In genomic region chr1:151574575-151575529, GRCh38 we compare ENCODE assay signal across 10 cellular contexts. TPM values are rescaled to one million over a fixed set of nuclear protein-coding genes. Genes with fewer than 3 reads are reported as not detected.
DNase-seq lines count a peak whose midpoint lies in the region; ATAC-seq and TF ChIP-seq lines count a peak whose summit lies in the region.
"Had no signal": no experiment of that assay in that cellular context is flagged by ENCODE, and none has a peak within 500 bp of the region (broad histone marks: within the 10 kb centered on the region; RNA-seq: fewer than 3 reads in every experiment).

No MANE protein-coding gene starts in this region.

- H3K9me3 ChIP-seq in AG04450 (ENCODE audit: control insufficient read depth, insufficient read depth, low read length): no peaks in the 10 kb centered on the region

- no peaks in the 10 kb centered on the region for H3K27me3 ChIP-seq in AG04450 (ENCODE audit: control insufficient read depth, insufficient read depth, low read length)

- H3K36me3 Mint-ChIP-seq in activated T-cell treated with anti-CD3 and anti-CD28 coated beads, Interleukin-2, amount 50 U/mL, for 72 hours (ENCODE audit: insufficient read depth in 2 of 2): no peaks in the 10 kb centered on the region
- H3K36me3 Mint-ChIP-seq in T-cell: peaks cover 7% of the 10 kb centered on the region

- CTCF ChIA-PET in AG04450 (lab: Charles Lee) (interaction anchor here (1.9 kb wide), 1 partner anchor 19 kb away, joined by 7 read pairs; no protein-coding TSS in a partner anchor), T-cell (lab: Charles Lee) (interaction anchor here in 1 of 2 donors (0.6 to 1.2 kb wide), 2 partner anchors 109 to 164 kb away, joined by 3 read pairs; no protein-coding TSS in a partner anchor)

- H3K4me1 Mint-ChIP-seq in activated T-cell treated with anti-CD3 and anti-CD28 coated beads, Interleukin-2, amount 50 U/mL, for 72 hours (ENCODE audit: low read depth): peaks cover 24% of the 10 kb centered on the region
- no peaks in the 10 kb centered on the region for H3K4me1 Mint-ChIP-seq in T-cell

- H3K27ac ChIP-seq in AG04450 (ENCODE audit: low read depth, low read length): peak overlapping the region; percentile 42

- no peaks in the 10 kb centered on the region for H3K27me3 Mint-ChIP-seq in activated T-cell treated with anti-CD3 and anti-CD28 coated beads, Interleukin-2, amount 50 U/mL, for 72 hours (ENCODE audit: low read depth)
- H3K27me3 Mint-ChIP-seq in T-cell: no peaks in the 10 kb centered on the region

- peak; percentile 79 to 96 for ATAC-seq in activated T-cell treated with anti-CD3 and anti-CD28 coated beads, Interleukin-2, amount 50 U/mL, for 72 hours (replicated peaks in 1 of 2)
- ATAC-seq in GM18511 (IDR thresholded peaks at IDR 0.05; ENCODE audit: unreplicated experiment) (no peak), T-cell (replicated peaks in 1 of 4) (no peak)

- DNase-seq in AG04450 (ENCODE audit: low read depth, low spot score): no peak
- DNase-seq in H4 (ENCODE audit: low spot score): peak; percentile 63
- DNase-seq in activated T-cell treated with anti-CD3 and anti-CD28 coated beads, Interleukin-2, amount 50 U/mL, for 72 hours: peak; percentile 26 to 34
- DNase-seq in kidney tubule cell (ENCODE audit: low spot score): peak; percentile 48
- no peak for DNase-seq in NCI-H2171 treated with DMSO at 0.1 percent for 48 hours (lab: John Stamatoyannopoulos, UW)
- DNase-seq in NCI-H526 (lab: John Stamatoyannopoulos, UW): no peak
- DNase-seq in T-cell: no peak
- DNase-seq: activated gamma-delta T cell treated with Interleukin-2 at 50 U/mL for 16 hours; stimulated activated CD4-positive, alpha-beta T cell treated with anti-CD3 and anti-CD28 coated beads, Interleukin-12 subunit alpha, Interleukin-12 subunit beta, amount 100 ng/mL, for 4 hours had no signal

- POLR2A ChIA-PET in AG04450 (lab: Yijun Ruan, JAX) (no interaction called here), T-cell (lab: Charles Lee) (no interaction called here)

- TF ChIP-seq CTCF in AG04450 (IDR thresholded peaks at IDR 0.05; ENCODE audit: low read depth, low read length): no peak

- H3K9me3 Mint-ChIP-seq in activated T-cell treated with anti-CD3 and anti-CD28 coated beads, Interleukin-2, amount 50 U/mL, for 72 hours: no peaks in the 10 kb centered on the region
- no peaks in the 10 kb centered on the region for H3K9me3 Mint-ChIP-seq in T-cell

- no peak overlapping the region for H3K4me3 Mint-ChIP-seq in activated T-cell treated with anti-CD3 and anti-CD28 coated beads, Interleukin-2, amount 50 U/mL, for 72 hours
- H3K4me3 Mint-ChIP-seq in T-cell: no peak overlapping the region

- H3K27ac Mint-ChIP-seq in activated T-cell treated with anti-CD3 and anti-CD28 coated beads, Interleukin-2, amount 50 U/mL, for 72 hours: no peak overlapping the region
- H3K27ac Mint-ChIP-seq in T-cell: no peak overlapping the region

- no peak overlapping the region for H3K4me3 ChIP-seq in AG04450 (ENCODE audit: low read depth, low read length)

RNA-seq across cellular contexts. Expression of gene TUFT1, which starts 34.7 kb away (rescaled TPM):
- polyA plus RNA-seq in AG04450 (2011; rRNA removed): 21.9 and 23.9 TPM in 2 replicates
- polyA minus RNA-seq in AG04450 (2011; rRNA and poly(A)+ RNA removed): 18.3 and 22.3 TPM in 2 replicates
- total RNA-seq in H4 (2014; rRNA removed; shearing (Covaris generic)): 4.1 and 4.5 TPM in 2 replicates
- total RNA-seq in activated T-cell treated with anti-CD3 and anti-CD28 coated beads, Interleukin-2, amount 50 U/mL, for 72 hours: 1 to 10 TPM; 4.3 to 4.8 TPM
- total RNA-seq in T-cell: 1 to 10 TPM; 2.8 to 5.5 (median 4.3) TPM

RNA-seq across cellular contexts. Expression of gene SNX27, which starts 37.0 kb away (rescaled TPM):
- polyA plus RNA-seq in AG04450 (2011; rRNA removed): 22.4 and 23.8 TPM in 2 replicates
- polyA minus RNA-seq in AG04450 (2011; rRNA and poly(A)+ RNA removed): 35.7 and 60.8 TPM in 2 replicates
- total RNA-seq in H4 (2014; rRNA removed; shearing (Covaris generic)): 17.0 and 17.7 TPM in 2 replicates
- 10 to 100 TPM; 30.3 to 34.8 TPM for total RNA-seq in activated T-cell treated with anti-CD3 and anti-CD28 coated beads, Interleukin-2, amount 50 U/mL, for 72 hours
- 10 to 100 TPM; 24.2 to 33.6 (median 31.6) TPM for total RNA-seq in T-cell

Comparison
In these comparisons a context has a peak if more than half of its experiments do, and no peak if none do; other contexts are left out.
1. DNase-seq: peak in H4 (single experiment), activated T-cell treated with anti-CD3 and anti-CD28 coated beads, Interleukin-2, amount 50 U/mL, for 72 hours (2 of 2) and kidney tubule cell (single experiment); none in AG04450 (single experiment), NCI-H2171 treated with DMSO at 0.1 percent for 48 hours (single experiment), NCI-H526 (0 of 2) and T-cell (0 of 34).
2. ATAC-seq: peak in activated T-cell treated with anti-CD3 and anti-CD28 coated beads, Interleukin-2, amount 50 U/mL, for 72 hours (2 of 2); none in GM18511 (single experiment) and T-cell (0 of 4).